8 cellular contexts compared by ENCODE assay signal in genomic region chr19:38003427-38004099, GRCh38.
DNase-seq lines count a peak whose midpoint lies in the region; ATAC-seq and TF ChIP-seq lines count a peak whose summit lies in the region.

No MANE protein-coding gene starts in this region.

- no peak overlapping the region for H3K4me3 Mint-ChIP-seq in MCF 10A (ENCODE audit: unreplicated experiment)

- peak overlapping the region; percentile 69 for H3K4me2 ChIP-seq in HCT116 (ENCODE audit: low read length)

- 3 to 7% (median 6%) methylated on average over 19 of the region's 19 CpGs for WGBS in spleen, 5 donors

- CTCF ChIA-PET in HCT116 (lab: Charles Lee) = interaction anchor here (1.6 kb wide), 1 partner anchor 101 kb away, joined by 14 read pairs; no protein-coding TSS in a partner anchor
- CTCF ChIA-PET in MCF 10A (lab: Yijun Ruan, JAX) = interaction anchor here (0.6 to 4.1 kb wide), 8 partner anchors 12 to 105 kb away, joined by 3 to 26 read pairs (median 3); no protein-coding TSS in a partner anchor

- H3K27ac ChIP-seq in HCT116 (ENCODE audit: low read depth, low read length) (peak overlapping the region; percentile 85), spleen (peak overlapping the region; percentile 57 to 85 (median 76))

- H3K27me3 Mint-ChIP-seq in MCF 10A (ENCODE audit: insufficient read depth, unreplicated experiment) = no peaks in the 10 kb centered on the region

- H3K27ac Mint-ChIP-seq in MCF 10A (ENCODE audit: low read depth, unreplicated experiment) = no peak overlapping the region

- no peaks in the 10 kb centered on the region for H3K9me2 ChIP-seq in HCT116 (ENCODE audit: insufficient read depth)

- peaks cover 11% of the 10 kb centered on the region for H3K36me3 Mint-ChIP-seq in MCF 10A (ENCODE audit: insufficient read depth, unreplicated experiment)

- TF ChIP-seq RAD21 in HCT116 (IDR thresholded peaks at IDR 0.05; ENCODE audit: low read depth) = no peak

- POLR2A ChIA-PET in HCT116 (lab: Charles Lee) (interaction anchor here (0.6 to 2.8 kb wide), 14 partner anchors 9 to 371 kb away, joined by 3 to 25 read pairs (median 5); partner anchors contain the start of genes PSMD8, SIPA1L3 and WDR87), MCF 10A (lab: Yijun Ruan, JAX) (interaction anchor here (0.5 to 3.0 kb wide), 19 partner anchors 9 to 541 kb away, joined by 3 to 51 read pairs (median 5); partner anchors contain the start of genes FAM98C, PSMD8, SIPA1L3 and WDR87)

- peak; percentile 51 for DNase-seq in CD1c-positive myeloid dendritic cell (ENCODE audit: extremely low spot score)
- DNase-seq in HCT116 (ENCODE audit: low read depth, low spot score) = no peak
- no peak for DNase-seq in NT2/D1 (ENCODE audit: low read depth, low spot score)
- DNase-seq in MCF 10A (ENCODE audit: unreplicated experiment) = peak; percentile 90
- DNase-seq in iPS-NIHi7 (ENCODE audit: extremely low spot score) = peak; percentile 47
- peak; percentile 81 for DNase-seq in spleen

- H3K4me1 ChIP-seq in HCT116 (ENCODE audit: control insufficient read depth in 1 of 2, insufficient read depth in 2 of 2, low read length in 2 of 2) (peaks cover 50 to 77% of the 10 kb centered on the region in 2 experiments), NT2/D1 (ENCODE audit: insufficient read depth, insufficient read length) (peaks cover 8% of the 10 kb centered on the region), spleen (peaks cover 13 to 83% (median 51%) of the 10 kb centered on the region in 6 donors)

- TF ChIP-seq POLR2A in HCT116 (IDR thresholded peaks at IDR 0.05; ENCODE audit: borderline replicate concordance, extremely low read depth, insufficient read depth, insufficient read length) (no peak), spleen (IDR thresholded peaks at IDR 0.05) (no peak)

- BruUV-seq in HCT116 (replicated peaks; lab: Mats Ljungman, UMichigan) (no TSS peak), MCF 10A (replicated peaks; lab: Mats Ljungman, UMichigan) (TSS peak; percentile 34)

- H3K9me3 ChIP-seq in HCT116 (ENCODE audit: control insufficient read depth in 1 of 2, insufficient read depth in 1 of 2, low read depth in 1 of 2, low read length in 2 of 2) (no peaks in the 10 kb centered on the region), NT2/D1 (ENCODE audit: insufficient read depth, low read length) (no peaks in the 10 kb centered on the region), spleen (no peaks in the 10 kb centered on the region)

- peaks cover 5% of the 10 kb centered on the region for H3K4me1 Mint-ChIP-seq in MCF 10A (ENCODE audit: insufficient read depth, unreplicated experiment)

- RAD21 ChIA-PET in HCT116 (lab: Charles Lee; ENCODE audit: low non-redundant PET in 1 of 2, low total read pairs in 2 of 2, uncharacterized antibody in 2 of 2, unreplicated experiment in 2 of 2) = interaction anchor here in 1 of 2 experiments (1.1 kb wide), 1 partner anchor 101 kb away, joined by 3 read pairs; no protein-coding TSS in a partner anchor

- H3K36me3 ChIP-seq in HCT116 (ENCODE audit: control insufficient read depth in 1 of 2, insufficient read depth in 2 of 2, low read length in 2 of 2) (no peaks in the 10 kb centered on the region), NT2/D1 (ENCODE audit: insufficient read depth, insufficient read length, low read length) (no peaks in the 10 kb centered on the region), spleen (no peaks in the 10 kb centered on the region)

- no peaks in the 10 kb centered on the region for H3K9me3 Mint-ChIP-seq in MCF 10A (ENCODE audit: unreplicated experiment)

- H3K27me3 ChIP-seq in HCT116 (ENCODE audit: insufficient read depth, low read length) = no peaks in the 10 kb centered on the region
- no peaks in the 10 kb centered on the region for H3K27me3 ChIP-seq in NT2/D1 (ENCODE audit: insufficient read depth, insufficient read length)
- no peaks in the 10 kb centered on the region for H3K27me3 ChIP-seq in spleen (replicated peaks in 1 of 7)

- peaks cover 61% of the 10 kb centered on the region for H3K79me2 ChIP-seq in HCT116 (ENCODE audit: insufficient read depth, low read length)

- no peaks in the 10 kb centered on the region for H4K20me1 ChIP-seq in HCT116 (ENCODE audit: insufficient read depth)

- intact Hi-C loops in HCT116 (cut with micrococcal nuclease) = no loop called here
- intact Hi-C loops in MCF 10A (cut with micrococcal nuclease) = no loop called here
- intact Hi-C loops in spleen (cut with DNase I; ENCODE audit: low total_unique reads) = no loop called here

- peak overlapping the region; percentile 67 for H3K9ac ChIP-seq in HCT116 (ENCODE audit: low read length)
- peak overlapping the region; percentile 83 for H3K9ac ChIP-seq in NT2/D1 (ENCODE audit: insufficient read length, low read depth)

- H3K4me3 ChIP-seq in HCT116 (replicated peaks in 1 of 2; ENCODE audit: low read depth in 1 of 2, low read length in 2 of 2) (peak overlapping the region; percentile 42 to 51), NT2/D1 (ENCODE audit: insufficient read length, low read depth) (peak overlapping the region; percentile 45), spleen (peak overlapping the region in 7 of 8 donors; percentile 18 to 61 (median 30))

- H2AFZ ChIP-seq in HCT116 (ENCODE audit: low read depth, low read length, poor library complexity, severe bottlenecking) = no peak overlapping the region

- no peak for TF ChIP-seq CTCF in HCT116 (IDR thresholded peaks at IDR 0.05 in 2 of 3, conservative IDR thresholded peaks at IDR 0.05 in 1 of 3; ENCODE audit: borderline replicate concordance in 1 of 3, insufficient read depth in 1 of 3, low read depth in 2 of 3, low read length in 2 of 3)
- TF ChIP-seq CTCF in MCF 10A (IDR thresholded peaks at IDR 0.05; ENCODE audit: unreplicated experiment) = no peak
- no peak for TF ChIP-seq CTCF in spleen (IDR thresholded peaks at IDR 0.05 in 8 of 11, conservative IDR thresholded peaks at IDR 0.05 in 3 of 11)

- ATAC-seq in HCT116 (peak; percentile 6; the same call in 1 of the 2 replicates), HG02763 (IDR thresholded peaks at IDR 0.05; ENCODE audit: unreplicated experiment) (no peak), GM19397 (IDR thresholded peaks at IDR 0.05; ENCODE audit: unreplicated experiment) (no peak)

TF ChIP-seq in HCT116, 20 proteins besides CTCF, POLR2A, EP300 and RAD21:
- no peak for TF ChIP-seq ELF1 (IDR thresholded peaks at IDR 0.05; ENCODE audit: borderline replicate concordance, low read depth)
- TF ChIP-seq ZFX (IDR thresholded peaks at IDR 0.05) = no peak
- TF ChIP-seq POLR2AphosphoS5 (IDR thresholded peaks at IDR 0.05; ENCODE audit: low read depth, low read length) = peak; percentile 44
- TF ChIP-seq, protein P1, sequence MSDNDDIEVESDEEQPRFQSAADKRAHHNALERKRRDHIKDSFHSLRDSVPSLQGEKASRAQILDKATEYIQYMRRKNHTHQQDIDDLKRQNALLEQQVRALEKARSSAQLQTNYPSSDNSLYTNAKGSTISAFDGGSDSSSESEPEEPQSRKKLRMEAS (IDR thresholded peaks at IDR 0.05) = peak; percentile 64

Comparison
In these comparisons a context has a peak if more than half of its experiments do, and no peak if none do; other contexts are left out.
1. DNase-seq: peak in CD1c-positive myeloid dendritic cell (single experiment), MCF 10A (single experiment), iPS-NIHi7 (single experiment) and spleen (single experiment); none in HCT116 (single experiment) and NT2/D1 (single experiment).
2. Peak in every context shown above with its lines, with median percentiles within 50 percentile points of each other: H3K4me3 ChIP-seq.